Comparison of ENCODE assay signal across 10 cellular contexts in genomic region chr3:71393093-71393492, GRCh38.
DNase-seq lines count a peak whose midpoint lies in the region; ATAC-seq and TF ChIP-seq lines count a peak whose summit lies in the region.
"Had no signal": no experiment of that assay in that cellular context is flagged by ENCODE, and none has a peak within 500 bp of the region (broad histone marks: within the 10 kb centered on the region; RNA-seq: fewer than 3 reads in every experiment).

No MANE protein-coding gene starts in this region.

- H3K36me3 ChIP-seq in lower lobe of right lung = no peaks in the 10 kb centered on the region

- no peaks in the 10 kb centered on the region for H3K27me3 ChIP-seq in lower lobe of right lung (ENCODE audit: low read depth)

- H3K4me1 Mint-ChIP-seq in central memory CD8-positive, alpha-beta T cell = peaks cover 33% of the 10 kb centered on the region

- H3K36me3 Mint-ChIP-seq in central memory CD8-positive, alpha-beta T cell (ENCODE audit: insufficient read depth) = peaks cover 2% of the 10 kb centered on the region

- H3K9me3 Mint-ChIP-seq in central memory CD8-positive, alpha-beta T cell = no peaks in the 10 kb centered on the region

- intact Hi-C loops in left ventricle myocardium superior (cut with micrococcal nuclease) (no loop called here), lower lobe of right lung (cut with DNase I) (no loop called here)

- TF ChIP-seq CTCF in GM10266 (IDR thresholded peaks at IDR 0.05; ENCODE audit: control insufficient read depth, insufficient read depth, low read depth, missing control alignments) (no peak), lower lobe of right lung (IDR thresholded peaks at IDR 0.05) (no peak)

- peak; percentile 30 for DNase-seq in GM10266 (ENCODE audit: extremely low spot score)
- no peak for DNase-seq in central memory CD8-positive, alpha-beta T cell (ENCODE audit: low spot score in 2 of 2)
- DNase-seq in left ventricle myocardium superior = no peak
- DNase-seq in DMS 273 (lab: John Stamatoyannopoulos, UW; ENCODE audit: unreplicated experiment) = no peak
- no peak for DNase-seq in lower lobe of right lung
- no peak for DNase-seq in NCI-H2196 (lab: John Stamatoyannopoulos, UW; ENCODE audit: unreplicated experiment)
- DNase-seq: amniotic stem cell, foreskin melanocyte had no signal

- ATAC-seq in GM21390 (IDR thresholded peaks at IDR 0.05; ENCODE audit: unreplicated experiment) (peak; percentile 44), HG03378 (IDR thresholded peaks at IDR 0.05; ENCODE audit: unreplicated experiment) (peak; percentile 59), left ventricle myocardium superior (no peak), lower lobe of right lung (no peak)
- ATAC-seq in central memory CD8-positive, alpha-beta T cell (replicated peaks; ENCODE audit: extremely low read depth, poor library complexity, severe bottlenecking) = peak; percentile 66

- H3K27me3 Mint-ChIP-seq in central memory CD8-positive, alpha-beta T cell = no peaks in the 10 kb centered on the region

- H3K27ac Mint-ChIP-seq in central memory CD8-positive, alpha-beta T cell (ENCODE audit: low read depth) = no peak overlapping the region

- H3K27ac ChIP-seq in lower lobe of right lung = no peak overlapping the region

- H3K4me1 ChIP-seq in lower lobe of right lung = peaks cover 59% of the 10 kb centered on the region

- H3K4me3 Mint-ChIP-seq in central memory CD8-positive, alpha-beta T cell = no peak overlapping the region

- H3K9me3 ChIP-seq in lower lobe of right lung = no peaks in the 10 kb centered on the region

- no peak overlapping the region for H3K4me3 ChIP-seq in lower lobe of right lung

Comparison
In these comparisons a context has a peak if more than half of its experiments do, and no peak if none do; other contexts are left out.
1. ATAC-seq: peak in GM21390 (single experiment), HG03378 (single experiment) and central memory CD8-positive, alpha-beta T cell (single experiment); none in left ventricle myocardium superior (single experiment) and lower lobe of right lung (0 of 2).